In the genomic region with DNA sequence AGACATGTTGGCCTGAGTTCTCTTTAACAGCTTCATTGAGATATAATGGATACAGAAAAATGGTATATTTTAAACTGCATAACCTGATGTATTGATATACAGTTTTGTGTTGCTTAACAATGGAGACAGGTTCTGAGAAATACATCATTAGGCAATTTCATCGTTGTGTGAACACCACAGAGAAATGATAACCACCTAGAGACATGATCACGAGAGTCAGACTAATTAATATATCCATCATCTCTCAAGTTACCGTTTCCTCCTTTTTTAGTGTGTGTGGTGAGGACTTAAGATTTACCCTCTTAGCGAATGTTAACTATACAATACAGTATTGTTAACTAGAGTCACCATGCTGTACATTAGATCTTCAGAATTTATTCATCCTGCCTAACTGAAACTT, we compare ENCODE assay signal across 16 cellular contexts.
"Had no signal": no experiment of that assay in that cellular context is flagged by ENCODE, and none has a peak within 500 bp of the region (broad histone marks: within the 10 kb centered on the region; RNA-seq: fewer than 3 reads in every experiment).

No MANE protein-coding gene starts in this region.

- H3K9me3 ChIP-seq: gastrocnemius medialis, heart left ventricle, lower lobe of right lung, sigmoid colon, tibial artery had no signal

- H3K4me3 ChIP-seq: gastrocnemius medialis, heart left ventricle, lower lobe of right lung, sigmoid colon, tibial artery had no signal

- FAIRE-seq: bronchial epithelial cell, urothelium cell line had no signal

- DNase-seq: activated B cell treated with CpG ODN at 0.5 μM for 24 hours; activated CD4-positive, alpha-beta T cell treated with anti-CD3 and anti-CD28 coated beads for 48 hours; activated CD8-positive, alpha-beta memory T cell treated with anti-CD3 and anti-CD28 coated beads, Interleukin-2, amount 50 U/mL, for 4 hours; activated CD8-positive, alpha-beta T cell treated with anti-CD3 and anti-CD28 coated beads for 36 hours; activated gamma-delta T cell treated with Interleukin-2 at 50 U/mL for 16 hours; activated T-cell treated with anti-CD3 and anti-CD28 coated beads, Interleukin-2, amount 50 U/mL, for 48 hours; effector memory CD8-positive, alpha-beta T cell; lower lobe of right lung; sigmoid colon; stimulated activated CD4-positive, alpha-beta T cell treated with anti-CD3 and anti-CD28 coated beads, Interleukin-2, amount 100 ng/mL, for 48 hours; tibial artery had no signal

- H3K36me3 ChIP-seq: gastrocnemius medialis, heart left ventricle, lower lobe of right lung, sigmoid colon, tibial artery had no signal

- H3K27ac ChIP-seq: gastrocnemius medialis, heart left ventricle, lower lobe of right lung, sigmoid colon, tibial artery had no signal

- H3K27me3 ChIP-seq: gastrocnemius medialis, heart left ventricle, sigmoid colon, tibial artery had no signal

- ATAC-seq: activated CD8-positive, alpha-beta T cell treated with anti-CD3 and anti-CD28 coated beads for 36 hours; effector memory CD8-positive, alpha-beta T cell; lower lobe of right lung; stimulated activated memory B cell treated with anti-CD40 and anti-IgM and Interleukin-4, amounts not matched to agents 10 μg/mL and 1 μg/mL and 100 μg/mL, for 72 hours had no signal
